ENCODE assay signal across 13 cellular contexts in genomic region chrY:14850734-14851133, GRCh38.
"Had no signal": no experiment of that assay in that cellular context is flagged by ENCODE, and none has a peak within 500 bp of the region (broad histone marks: within the 10 kb centered on the region; RNA-seq: fewer than 3 reads in every experiment).

No MANE protein-coding gene starts in this region.

- ATAC-seq: activated CD8-positive, alpha-beta T cell treated with anti-CD3 and anti-CD28 coated beads, Interleukin-2, amount 10 ng/mL, durations not matched to agents 7 days and 5 days; left cardiac atrium; naive thymus-derived CD4-positive, alpha-beta T cell; right cardiac atrium; stimulated activated effector memory CD8-positive, alpha-beta T cell treated with anti-CD3 and anti-CD28 coated beads, Interleukin-12 subunit alpha, Interleukin-12 subunit beta, amount 100 ng/mL, for 72 hours had no signal

- H3K4me3 ChIP-seq: ascending aorta, cardiac muscle cell, colonic mucosa, thyroid gland, uterus had no signal

- DNase-seq: activated CD4-positive, alpha-beta T cell treated with anti-CD3 and anti-CD28 coated beads for 48 hours; activated CD8-positive, alpha-beta memory T cell treated with anti-CD3 and anti-CD28 coated beads, Interleukin-2, amount 50 U/mL, for 48 hours; activated CD8-positive, alpha-beta T cell treated with anti-CD3 and anti-CD28 coated beads, Interleukin-2, amount 10 ng/mL, durations not matched to agents 7 days and 5 days; colonic mucosa; hypothalamus; left cardiac atrium; naive thymus-derived CD4-positive, alpha-beta T cell; right cardiac atrium; thyroid gland; uterus had no signal
